In genomic region chr2:74503506-74504475, GRCh38 we compare ENCODE assay signal across 8 cellular contexts. TPM values are rescaled to one million over a fixed set of nuclear protein-coding genes. Genes with fewer than 3 reads are reported as not detected.
A peak's percentile ranks its signal among the peaks of the same experiment; 100 is the strongest.
DNase-seq lines count a peak whose midpoint lies in the region; ATAC-seq and TF ChIP-seq lines count a peak whose summit lies in the region.

No MANE protein-coding gene starts in this region.

- peak overlapping the region; percentile 70 for H2BK120ac ChIP-seq in trophoblast cell (ENCODE audit: insufficient read depth, low read length, poor library complexity)

- peaks cover 16% of the 10 kb centered on the region for H3K79me2 ChIP-seq in trophoblast cell (ENCODE audit: control insufficient read depth, insufficient read depth, low read length, poor library complexity)

- no peak overlapping the region for H3K9ac ChIP-seq in trophoblast cell (ENCODE audit: low read length)

- peaks cover 28% of the 10 kb centered on the region for H3K79me1 ChIP-seq in trophoblast cell (ENCODE audit: low read length)

- WGBS in trophoblast cell (ENCODE audit: extremely low coverage, insufficient coverage, insufficient read length) = no CpG with 5 or more reads among the region's 45 CpGs

- peak overlapping the region; percentile 81 for H4K91ac ChIP-seq in trophoblast cell (ENCODE audit: low read depth, low read length)

- H3K36me3 Mint-ChIP-seq in Caco-2 (ENCODE audit: insufficient read depth, unreplicated experiment) = peaks cover 53% of the 10 kb centered on the region

- ATAC-seq in GM18861 (IDR thresholded peaks at IDR 0.05; ENCODE audit: unreplicated experiment) = no peak

- TF ChIP-seq CTCF in Caco-2 (IDR thresholded peaks at IDR 0.05; ENCODE audit: insufficient read depth in 1 of 2, low read depth in 1 of 2, low read length in 1 of 2, severe bottlenecking in 1 of 2, unreplicated experiment in 1 of 2) (no peak), fibroblast of the aortic adventitia (IDR thresholded peaks at IDR 0.05; ENCODE audit: insufficient read depth, low read length) (no peak), GM20000 (IDR thresholded peaks at IDR 0.05; ENCODE audit: extremely low read depth, missing control alignments) (no peak)

- H2AK5ac ChIP-seq in trophoblast cell (ENCODE audit: low read length) = peak overlapping the region; percentile 42

- CTCF ChIA-PET in Caco-2 (lab: Charles Lee) = interaction anchor here (0.5 to 2.9 kb wide), 9 partner anchors 11 to 46 kb away, joined by 3 to 9 read pairs (median 3); partner anchors contain the start of genes CCDC142, MRPL53, TLX2 and TTC31

- no peaks in the 10 kb centered on the region for H3K9me3 ChIP-seq in Caco-2
- peaks cover 2% of the 10 kb centered on the region for H3K9me3 ChIP-seq in trophoblast cell (ENCODE audit: insufficient read depth, low read depth, low read length)

- peak overlapping the region; percentile 94 for H3K4me3 Mint-ChIP-seq in Caco-2 (ENCODE audit: unreplicated experiment)

- H3K27ac ChIP-seq in trophoblast cell (ENCODE audit: low read depth, low read length) = no peak overlapping the region

- DNase-seq in Caco-2 (no peak), SK-MEL-5 (ENCODE audit: low read depth, low spot score) (peak; percentile 33), fibroblast of the aortic adventitia (ENCODE audit: low read depth) (no peak), trophoblast cell (no peak), Ammon's horn (ENCODE audit: low spot score) (no peak), GM20000 (ENCODE audit: low spot score) (no peak), NCI-H1417 treated with DMSO at 0.1 percent for 48 hours (lab: John Stamatoyannopoulos, UW) (no peak)

- H3K36me3 ChIP-seq in Caco-2 (ENCODE audit: control insufficient read depth, insufficient read depth, low read length) (0 out of 2 replicates have a peak, but pooled peaks cover 2% of the 10 kb centered on the region), trophoblast cell (ENCODE audit: control insufficient read depth in 1 of 2, insufficient read depth in 2 of 2, low read length in 2 of 2) (peaks cover 8 to 11% of the 10 kb centered on the region in 2 experiments)

- peak overlapping the region; percentile 86 for H3K14ac ChIP-seq in trophoblast cell (ENCODE audit: low read length)

- H3K4me1 ChIP-seq in Caco-2 (peaks cover 51% of the 10 kb centered on the region), trophoblast cell (ENCODE audit: control insufficient read depth in 1 of 2, insufficient read depth in 2 of 2, low read length in 2 of 2) (peaks cover 23 to 28% of the 10 kb centered on the region in 2 experiments)

- H4K12ac ChIP-seq in trophoblast cell (ENCODE audit: low read depth, low read length) = peak overlapping the region; percentile 86

- peak overlapping the region; percentile 71 for H3K4ac ChIP-seq in trophoblast cell (ENCODE audit: low read depth, low read length)

- no peaks in the 10 kb centered on the region for H3K27me3 ChIP-seq in Caco-2 (replicated peaks; ENCODE audit: control insufficient read depth, insufficient read depth, low read length)
- peaks cover 51% of the 10 kb centered on the region for H3K27me3 ChIP-seq in trophoblast cell (ENCODE audit: insufficient read depth, low read length)

- H3K18ac ChIP-seq in trophoblast cell (ENCODE audit: low read length) = peak overlapping the region; percentile 28

- H4K8ac ChIP-seq in trophoblast cell (ENCODE audit: low read depth, low read length) = peak overlapping the region; percentile 94

- peak overlapping the region; percentile 30 for H2AFZ ChIP-seq in trophoblast cell (ENCODE audit: insufficient read depth, low read length, poor library complexity)

- H3K4me1 Mint-ChIP-seq in Caco-2 (ENCODE audit: low read depth, unreplicated experiment) = peaks cover 41% of the 10 kb centered on the region

- no peaks in the 10 kb centered on the region for H3K9me3 Mint-ChIP-seq in Caco-2 (ENCODE audit: unreplicated experiment)

- no peaks in the 10 kb centered on the region for H3K27me3 Mint-ChIP-seq in Caco-2 (ENCODE audit: insufficient read depth, unreplicated experiment)

- BruUV-seq in Caco-2 (replicated peaks; lab: Mats Ljungman, UMichigan) = no TSS peak

- H2BK5ac ChIP-seq in trophoblast cell (ENCODE audit: low read depth, low read length, poor library complexity) = no peak overlapping the region

- no peak overlapping the region for H3K23ac ChIP-seq in trophoblast cell (ENCODE audit: low read length)

- in situ Hi-C loops in SK-MEL-5 (cut with HindIII; ENCODE audit: low pct_unique_long_range_greater_than_20kb, low sequenced_read_pairs) = no loop called here

- intact Hi-C loops in Caco-2 (cut with micrococcal nuclease; ENCODE audit: unreplicated experiment) = loop anchor here (1.0 kb wide), 2 partner anchors 20 to 84 kb away; partner anchors contain the start of gene TTC31

- POLR2A ChIA-PET in Caco-2 (lab: Charles Lee) = interaction anchor here (0.9 to 5.2 kb wide), 4 partner anchors 15 to 63 kb away, joined by 3 to 17 read pairs (median 4); partner anchors contain the start of genes AUP1 and HTRA2

- peak overlapping the region; percentile 87 for H3K27ac Mint-ChIP-seq in Caco-2 (ENCODE audit: unreplicated experiment)

- no peak overlapping the region for H2BK12ac ChIP-seq in trophoblast cell (ENCODE audit: low read length)

- H3K4me3 ChIP-seq in Caco-2 (ENCODE audit: low read depth, low read length) (peak overlapping the region; percentile 75), fibroblast of the aortic adventitia (ENCODE audit: low read depth, low read length) (peak overlapping the region; percentile 69), trophoblast cell (ENCODE audit: low read depth, low read length) (peak overlapping the region; percentile 4)

- peak overlapping the region; percentile 87 for H3K4me2 ChIP-seq in trophoblast cell (ENCODE audit: low read length)

RNA-seq across cellular contexts. Expression of gene PCGF1, which starts 3.7 kb away (rescaled TPM):
- total RNA-seq in Caco-2 (2022) = 27.0 and 29.7 TPM in 2 replicates
- 72.8 and 72.9 TPM in 2 replicates for total RNA-seq in SK-MEL-5 (2014; rRNA removed; shearing (Covaris generic))
- 45.9 and 49.9 TPM in 2 replicates for polyA plus RNA-seq in SK-MEL-5 (2015; cell fraction: cytosol; rRNA removed)
- polyA plus RNA-seq in SK-MEL-5 (2015; cell fraction: nucleus; rRNA removed) = 109 and 137 TPM in 2 replicates
- total RNA-seq in fibroblast of the aortic adventitia (ENCODE audit: low replicate concordance) = 27.5 and 28.9 TPM in 2 replicates
- polyA plus RNA-seq in trophoblast cell (2013) = 11.2 and 11.5 TPM in 2 replicates

RNA-seq across cellular contexts. Expression of gene LBX2, which starts 4.4 kb away (rescaled TPM):
- total RNA-seq in Caco-2 (2022) (11.1 and 11.4 TPM in 2 replicates), fibroblast of the aortic adventitia (ENCODE audit: low replicate concordance) (2.0 and 3.0 TPM in 2 replicates)
- 7.7 and 14.9 TPM in 2 replicates for total RNA-seq in SK-MEL-5 (2014; rRNA removed; shearing (Covaris generic))
- 13.9 and 15.9 TPM in 2 replicates for polyA plus RNA-seq in SK-MEL-5 (2015; cell fraction: cytosol; rRNA removed)
- 27.8 and 38.2 TPM in 2 replicates for polyA plus RNA-seq in SK-MEL-5 (2015; cell fraction: nucleus; rRNA removed)
- polyA plus RNA-seq in trophoblast cell (2013) = 0.58 and 0.68 TPM in 2 replicates

RNA-seq across cellular contexts. Expression of gene TLX2, which starts 10.5 kb away (rescaled TPM):
- total RNA-seq in Caco-2 (2022) (0.68 and 0.72 TPM in 2 replicates), fibroblast of the aortic adventitia (ENCODE audit: low replicate concordance) (not detected in 2 replicates)
- total RNA-seq in SK-MEL-5 (2014; rRNA removed; shearing (Covaris generic)) = 0.16 and 0.55 TPM in 2 replicates
- polyA plus RNA-seq in SK-MEL-5 (2015; cell fraction: cytosol; rRNA removed) = 0.12 TPM in 1 of 2 replicates, not detected in the other
- polyA plus RNA-seq in SK-MEL-5 (2015; cell fraction: nucleus; rRNA removed) = not detected in 2 replicates
- polyA plus RNA-seq in trophoblast cell (2013) = not detected in 2 replicates

RNA-seq across cellular contexts. Expression of gene TTC31, which starts 20.9 kb away (rescaled TPM):
- total RNA-seq in Caco-2 (2022) (31.3 and 32.4 TPM in 2 replicates), fibroblast of the aortic adventitia (ENCODE audit: low replicate concordance) (10.4 and 16.3 TPM in 2 replicates)
- 16.5 and 17.6 TPM in 2 replicates for total RNA-seq in SK-MEL-5 (2014; rRNA removed; shearing (Covaris generic))
- polyA plus RNA-seq in SK-MEL-5 (2015; cell fraction: cytosol; rRNA removed) = 26.8 and 35.3 TPM in 2 replicates
- 249 and 297 TPM in 2 replicates for polyA plus RNA-seq in SK-MEL-5 (2015; cell fraction: nucleus; rRNA removed)
- polyA plus RNA-seq in trophoblast cell (2013) = 11.1 and 11.2 TPM in 2 replicates

RNA-seq across cellular contexts. Expression of gene CCDC142, which starts 21.0 kb away (rescaled TPM):
- total RNA-seq in Caco-2 (2022) (39.0 and 47.1 TPM in 2 replicates), fibroblast of the aortic adventitia (ENCODE audit: low replicate concordance) (25.4 and 27.7 TPM in 2 replicates)
- 10.9 and 13.9 TPM in 2 replicates for total RNA-seq in SK-MEL-5 (2014; rRNA removed; shearing (Covaris generic))
- 7.8 and 10.3 TPM in 2 replicates for polyA plus RNA-seq in SK-MEL-5 (2015; cell fraction: cytosol; rRNA removed)
- 36.1 and 48.6 TPM in 2 replicates for polyA plus RNA-seq in SK-MEL-5 (2015; cell fraction: nucleus; rRNA removed)
- polyA plus RNA-seq in trophoblast cell (2013) = 6.1 and 6.2 TPM in 2 replicates

Comparison
In these comparisons a context has a peak if more than half of its experiments do, and no peak if none do; other contexts are left out.
1. H3K4me3 ChIP-seq: peak in every context shown above with its lines; median percentile 75 in Caco-2; 69 in fibroblast of the aortic adventitia; 4 in trophoblast cell.